Comparison of ENCODE assay signal across 29 cellular contexts in the genomic region with DNA sequence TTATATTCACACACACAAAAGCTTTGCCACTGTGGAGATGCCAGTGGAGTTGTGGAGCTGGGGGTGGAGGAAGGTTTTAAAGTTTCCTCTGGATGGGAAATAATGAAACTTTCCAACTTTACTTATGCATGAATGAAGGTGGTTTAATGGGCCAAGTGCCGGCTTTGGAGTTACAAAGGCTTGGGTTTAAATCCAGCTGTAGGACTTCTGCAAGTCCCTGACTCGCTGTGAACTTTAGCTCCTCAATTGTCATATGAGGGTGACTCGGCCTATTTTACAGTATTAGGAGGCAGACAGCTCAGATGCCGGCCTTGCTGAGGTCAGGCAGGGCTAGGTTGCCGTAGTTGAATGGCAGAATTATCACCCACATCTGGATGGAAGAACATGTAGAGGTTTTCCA.
DNase-seq lines count a peak whose midpoint lies in the region; ATAC-seq and TF ChIP-seq lines count a peak whose summit lies in the region.
"Had no signal": no experiment of that assay in that cellular context is flagged by ENCODE, and none has a peak within 500 bp of the region (broad histone marks: within the 10 kb centered on the region; RNA-seq: fewer than 3 reads in every experiment).

No MANE protein-coding gene starts in this region.

- no peak for DNase-seq in activated naive CD8-positive, alpha-beta T cell treated with anti-CD3 and anti-CD28 coated beads for 36 hours
- peak; percentile 27 for DNase-seq in astrocyte of the cerebellum (ENCODE audit: low read depth)
- no peak for DNase-seq in mesenteric fat pad (ENCODE audit: low spot score)
- DNase-seq in mesothelial cell of epicardium (ENCODE audit: low spot score in 2 of 2, unreplicated experiment in 2 of 2) = no peak
- no peak for DNase-seq in upper lobe of right lung
- DNase-seq in heart right ventricle = no peak
- DNase-seq: 8988T; activated CD4-positive, alpha-beta T cell treated with anti-CD3 and anti-CD28 coated beads for 4 hours; Calu3; DMS79 treated with DMSO at 0.1 percent for 48 hours; GF-D8; head of caudate nucleus; islet precursor cell; left ventricle myocardium inferior; mesendoderm; MM.1S; NCI-H1417 treated with DMSO at 0.1 percent for 48 hours; NCI-H2081 treated with DMSO at 0.1 percent for 48 hours; NCI-H345; SHP77 treated with DMSO at 0.1 percent for 48 hours; stimulated activated naive CD4-positive, alpha-beta T cell; SW 1271; T-helper 9 cell had no signal

- peaks cover 4% of the 10 kb centered on the region for H3K36me3 Mint-ChIP-seq in activated naive CD8-positive, alpha-beta T cell
- no peaks in the 10 kb centered on the region for H3K36me3 Mint-ChIP-seq in activated naive CD8-positive, alpha-beta T cell treated with anti-CD3 and anti-CD28 coated beads for 36 hours
- no peaks in the 10 kb centered on the region for H3K36me3 Mint-ChIP-seq in mesothelial cell of epicardium

- TF ChIP-seq POLR2A in gastroesophageal sphincter (IDR thresholded peaks at IDR 0.05) = no peak

- H3K27ac ChIP-seq in gastroesophageal sphincter (peak overlapping the region in 3 of 4 donors; percentile 31 to 62 (median 57)), upper lobe of right lung (no peak overlapping the region), heart right ventricle (no peak overlapping the region)
- H3K27ac ChIP-seq: C4-2B, VCaP had no signal

- H3K4me1 ChIP-seq in gastroesophageal sphincter (peaks cover 0 to 14% (median 12%) of the 10 kb centered on the region in 3 donors), upper lobe of right lung (peaks cover 6% of the 10 kb centered on the region), heart right ventricle (peaks cover 0 to 22% (median 9%) of the 10 kb centered on the region in 9 donors)

- H3K4me1 Mint-ChIP-seq in activated naive CD8-positive, alpha-beta T cell (ENCODE audit: low read depth) = peaks cover 48% of the 10 kb centered on the region
- H3K4me1 Mint-ChIP-seq in activated naive CD8-positive, alpha-beta T cell treated with anti-CD3 and anti-CD28 coated beads for 36 hours = peaks cover 38% of the 10 kb centered on the region
- H3K4me1 Mint-ChIP-seq in mesothelial cell of epicardium = peaks cover 24% of the 10 kb centered on the region

- ATAC-seq in gastroesophageal sphincter = no peak
- no peak for ATAC-seq in upper lobe of right lung
- no peak for ATAC-seq in heart right ventricle

- no peak for TF ChIP-seq EP300 in gastroesophageal sphincter (IDR thresholded peaks at IDR 0.05)

- H3K27me3 Mint-ChIP-seq in activated naive CD8-positive, alpha-beta T cell = no peaks in the 10 kb centered on the region
- peaks cover 6% of the 10 kb centered on the region for H3K27me3 Mint-ChIP-seq in activated naive CD8-positive, alpha-beta T cell treated with anti-CD3 and anti-CD28 coated beads for 36 hours
- H3K27me3 Mint-ChIP-seq in mesothelial cell of epicardium (ENCODE audit: low read depth) = no peaks in the 10 kb centered on the region
- H3K27me3 Mint-ChIP-seq: activated naive CD4-positive, alpha-beta T cell treated with anti-CD3 and anti-CD28 coated beads, Interleukin-2, amount 50 U/mL, for 24 hours had no signal

- H3K4me3 ChIP-seq in astrocyte of the cerebellum (ENCODE audit: low read depth, low read length) (no peak overlapping the region), gastroesophageal sphincter (no peak overlapping the region), upper lobe of right lung (no peak overlapping the region), heart right ventricle (no peak overlapping the region)
- H3K4me3 ChIP-seq: left ventricle myocardium inferior had no signal

- intact Hi-C loops in upper lobe of right lung (cut with DNase I) (no loop called here), heart right ventricle (cut with DNase I) (no loop called here)

- no peaks in the 10 kb centered on the region for H3K9me3 ChIP-seq in gastroesophageal sphincter
- no peaks in the 10 kb centered on the region for H3K9me3 ChIP-seq in upper lobe of right lung
- no peaks in the 10 kb centered on the region for H3K9me3 ChIP-seq in heart right ventricle
- H3K9me3 ChIP-seq: left ventricle myocardium inferior had no signal

- TF ChIP-seq CTCF in astrocyte of the cerebellum (IDR thresholded peaks at IDR 0.05; ENCODE audit: low read depth, low read length, missing control alignments) (no peak), gastroesophageal sphincter (IDR thresholded peaks at IDR 0.05) (no peak), mesothelial cell of epicardium (IDR thresholded peaks at IDR 0.05; ENCODE audit: unreplicated experiment) (no peak), upper lobe of right lung (IDR thresholded peaks at IDR 0.05) (no peak), heart right ventricle (IDR thresholded peaks at IDR 0.05) (no peak)

- WGBS in gastroesophageal sphincter (ENCODE audit: low coverage in 1 of 2), 2 donors = 83% methylated on average over 5 of the region's 5 CpGs; no CpG with 5 or more reads in 1 of the 2 donors
- 97 to 98% methylated on average over 5 of the region's 5 CpGs for WGBS in heart right ventricle, 2 donors

- in situ Hi-C loops in astrocyte of the cerebellum (cut with HindIII; ENCODE audit: low sequenced_read_pairs) = loop anchor here (25.0 kb wide), 1 partner anchor 439 kb away; no protein-coding TSS in a partner anchor

- H3K36me3 ChIP-seq in gastroesophageal sphincter (no peaks in the 10 kb centered on the region), upper lobe of right lung (no peaks in the 10 kb centered on the region), heart right ventricle (no peaks in the 10 kb centered on the region)
- H3K36me3 ChIP-seq: left ventricle myocardium inferior had no signal

- no peaks in the 10 kb centered on the region for H3K27me3 ChIP-seq in gastroesophageal sphincter
- H3K27me3 ChIP-seq in upper lobe of right lung = no peaks in the 10 kb centered on the region
- no peaks in the 10 kb centered on the region for H3K27me3 ChIP-seq in heart right ventricle

- no peak overlapping the region for H3K4me3 Mint-ChIP-seq in activated naive CD8-positive, alpha-beta T cell
- H3K4me3 Mint-ChIP-seq in activated naive CD8-positive, alpha-beta T cell treated with anti-CD3 and anti-CD28 coated beads for 36 hours = no peak overlapping the region
- H3K4me3 Mint-ChIP-seq in mesothelial cell of epicardium = no peak overlapping the region
- H3K4me3 Mint-ChIP-seq: activated naive CD4-positive, alpha-beta T cell treated with anti-CD3 and anti-CD28 coated beads, Interleukin-2, amount 50 U/mL, for 24 hours; HFFc6 had no signal

- H3K27ac Mint-ChIP-seq in activated naive CD8-positive, alpha-beta T cell = peak overlapping the region; percentile 66
- H3K27ac Mint-ChIP-seq in activated naive CD8-positive, alpha-beta T cell treated with anti-CD3 and anti-CD28 coated beads for 36 hours = no peak overlapping the region
- no peak overlapping the region for H3K27ac Mint-ChIP-seq in mesothelial cell of epicardium
- H3K27ac Mint-ChIP-seq: activated naive CD4-positive, alpha-beta T cell treated with anti-CD3 and anti-CD28 coated beads, Interleukin-2, amount 50 U/mL, for 24 hours; HFFc6 had no signal

- peaks cover 4% of the 10 kb centered on the region for H3K9me3 Mint-ChIP-seq in activated naive CD8-positive, alpha-beta T cell (ENCODE audit: low read depth)
- H3K9me3 Mint-ChIP-seq in activated naive CD8-positive, alpha-beta T cell treated with anti-CD3 and anti-CD28 coated beads for 36 hours = peaks cover 2% of the 10 kb centered on the region
- peaks cover 4% of the 10 kb centered on the region for H3K9me3 Mint-ChIP-seq in mesothelial cell of epicardium
- H3K9me3 Mint-ChIP-seq: activated naive CD4-positive, alpha-beta T cell treated with anti-CD3 and anti-CD28 coated beads, Interleukin-2, amount 50 U/mL, for 24 hours; HFFc6 had no signal

Comparison
In these comparisons a context has a peak if more than half of its experiments do, and no peak if none do; other contexts are left out.
1. H3K27ac ChIP-seq: peak in gastroesophageal sphincter (3 of 4); none in upper lobe of right lung (single experiment) and heart right ventricle (0 of 10).